Comparison of ENCODE assay signal across 8 cellular contexts in the genomic region with DNA sequence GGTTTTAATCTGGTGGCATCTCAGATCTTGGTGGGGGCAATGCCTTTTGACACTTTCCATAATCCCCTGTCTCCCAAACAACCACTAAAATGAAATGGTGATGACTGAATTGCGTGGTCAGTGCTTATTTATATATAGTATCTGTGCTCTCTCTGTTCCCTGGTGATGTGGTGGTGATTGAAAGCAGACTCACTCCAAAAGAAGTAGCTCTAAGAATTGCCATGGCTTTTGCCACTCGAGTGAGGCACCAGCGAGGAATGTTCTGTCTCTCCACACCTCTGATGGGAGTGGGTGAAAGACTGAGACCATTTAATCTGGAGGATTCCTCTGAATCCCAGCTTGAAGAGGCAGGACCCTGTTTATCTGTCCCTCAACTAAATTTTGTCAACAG. TPM values are rescaled to one million over a fixed set of nuclear protein-coding genes. Genes with fewer than 3 reads are reported as not detected.
DNase-seq lines count a peak whose midpoint lies in the region; ATAC-seq lines count a peak whose summit lies in the region.

No MANE protein-coding gene starts in this region.

- H3K27ac ChIP-seq in temporal lobe (ENCODE audit: low read depth, low read length): peak overlapping the region; percentile 57

- peaks cover 73% of the 10 kb centered on the region for H3K4me1 Mint-ChIP-seq in activated CD4-positive, alpha-beta T cell treated with anti-CD3 and anti-CD28 coated beads for 36 hours
- H3K4me1 Mint-ChIP-seq in activated naive CD8-positive, alpha-beta T cell treated with anti-CD3 and anti-CD28 coated beads, Interleukin-2, amount 50 U/mL, for 24 hours: peaks cover 81% of the 10 kb centered on the region

- H3K27ac Mint-ChIP-seq in activated CD4-positive, alpha-beta T cell treated with anti-CD3 and anti-CD28 coated beads for 36 hours: peak overlapping the region; percentile 92
- H3K27ac Mint-ChIP-seq in activated naive CD8-positive, alpha-beta T cell treated with anti-CD3 and anti-CD28 coated beads, Interleukin-2, amount 50 U/mL, for 24 hours: peak overlapping the region; percentile 88

- H3K4me3 Mint-ChIP-seq in activated CD4-positive, alpha-beta T cell treated with anti-CD3 and anti-CD28 coated beads for 36 hours: peak overlapping the region; percentile 95
- H3K4me3 Mint-ChIP-seq in activated naive CD8-positive, alpha-beta T cell treated with anti-CD3 and anti-CD28 coated beads, Interleukin-2, amount 50 U/mL, for 24 hours: peak overlapping the region; percentile 97

- no peaks in the 10 kb centered on the region for H3K9me3 Mint-ChIP-seq in activated CD4-positive, alpha-beta T cell treated with anti-CD3 and anti-CD28 coated beads for 36 hours (ENCODE audit: low read depth)
- no peaks in the 10 kb centered on the region for H3K9me3 Mint-ChIP-seq in activated naive CD8-positive, alpha-beta T cell treated with anti-CD3 and anti-CD28 coated beads, Interleukin-2, amount 50 U/mL, for 24 hours

- DNase-seq in activated CD4-positive, alpha-beta T cell treated with anti-CD3 and anti-CD28 coated beads for 36 hours: no peak
- DNase-seq in activated CD4-positive, alpha-beta T cell treated with anti-CD3 and anti-CD28 coated beads, Interleukin-2, amount 50 U/mL, for 48 hours: no peak
- no peak for DNase-seq in activated naive CD8-positive, alpha-beta T cell treated with anti-CD3 and anti-CD28 coated beads, Interleukin-2, amount 50 U/mL, for 24 hours
- DNase-seq in left ventricle myocardium superior: no peak
- DNase-seq in MV-4-11 (lab: John Stamatoyannopoulos, UW): no peak
- DNase-seq in NCI-H774 (lab: John Stamatoyannopoulos, UW): no peak
- DNase-seq in NOMO-1 (lab: John Stamatoyannopoulos, UW; ENCODE audit: unreplicated experiment in 2 of 2): no peak

- POLR2A ChIA-PET in activated CD4-positive, alpha-beta T cell treated with anti-CD3 and anti-CD28 coated beads for 36 hours (lab: Charles Lee): interaction anchor here (0.7 to 4.3 kb wide), 5 partner anchors 29 to 279 kb away, joined by 3 to 23 read pairs (median 4); no protein-coding TSS in a partner anchor

- H3K27me3 Mint-ChIP-seq in activated CD4-positive, alpha-beta T cell treated with anti-CD3 and anti-CD28 coated beads for 36 hours: no peaks in the 10 kb centered on the region
- no peaks in the 10 kb centered on the region for H3K27me3 Mint-ChIP-seq in activated naive CD8-positive, alpha-beta T cell treated with anti-CD3 and anti-CD28 coated beads, Interleukin-2, amount 50 U/mL, for 24 hours

- CTCF ChIA-PET in activated CD4-positive, alpha-beta T cell treated with anti-CD3 and anti-CD28 coated beads for 36 hours (lab: Charles Lee): interaction anchor here (0.6 to 4.2 kb wide), 7 partner anchors 12 to 291 kb away, joined by 3 to 28 read pairs (median 3); no protein-coding TSS in a partner anchor

- intact Hi-C loops in activated CD4-positive, alpha-beta T cell treated with anti-CD3 and anti-CD28 coated beads for 36 hours (cut with DNase I, micrococcal nuclease): no loop called here
- intact Hi-C loops in left ventricle myocardium superior (cut with micrococcal nuclease): no loop called here

- no peak for ATAC-seq in activated CD4-positive, alpha-beta T cell treated with anti-CD3 and anti-CD28 coated beads for 36 hours
- ATAC-seq in activated naive CD8-positive, alpha-beta T cell treated with anti-CD3 and anti-CD28 coated beads, Interleukin-2, amount 50 U/mL, for 24 hours: no peak
- ATAC-seq in left ventricle myocardium superior: peak; percentile 60

- peaks cover 73% of the 10 kb centered on the region for H3K36me3 Mint-ChIP-seq in activated CD4-positive, alpha-beta T cell treated with anti-CD3 and anti-CD28 coated beads for 36 hours (ENCODE audit: low read depth)
- peaks cover 66% of the 10 kb centered on the region for H3K36me3 Mint-ChIP-seq in activated naive CD8-positive, alpha-beta T cell treated with anti-CD3 and anti-CD28 coated beads, Interleukin-2, amount 50 U/mL, for 24 hours (ENCODE audit: low read depth)

RNA-seq across cellular contexts. Expression of a gene that starts 2.8 kb away (rescaled TPM):
- 10 to 100 TPM; 60.9 to 70.7 TPM for total RNA-seq in activated CD4-positive, alpha-beta T cell treated with anti-CD3 and anti-CD28 coated beads for 36 hours
- total RNA-seq in left ventricle myocardium superior (7.1 TPM), temporal lobe (3.0 TPM)
